In the genomic region with DNA sequence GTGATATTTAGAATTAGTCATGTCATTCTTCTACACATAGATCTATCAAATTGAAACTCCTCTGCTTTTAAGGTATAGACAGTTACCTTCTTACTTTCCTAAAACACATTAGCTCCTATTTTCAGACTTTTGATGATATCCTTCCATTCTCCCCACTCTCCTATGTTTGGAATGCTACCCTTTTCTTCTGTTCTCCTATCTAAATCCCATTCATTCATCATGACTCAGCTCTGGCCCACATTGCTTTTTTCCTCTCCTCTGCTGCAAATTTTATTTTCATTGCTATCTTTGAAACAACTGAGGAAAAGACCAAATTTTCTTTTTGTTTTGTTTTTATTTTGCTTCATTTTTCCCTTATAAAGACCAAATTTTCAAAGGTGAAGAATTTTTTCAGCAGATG, we compare ENCODE assay signal across 19 cellular contexts.
DNase-seq lines count a peak whose midpoint lies in the region; ATAC-seq and TF ChIP-seq lines count a peak whose summit lies in the region.
"Had no signal": no experiment of that assay in that cellular context is flagged by ENCODE, and none has a peak within 500 bp of the region (broad histone marks: within the 10 kb centered on the region; RNA-seq: fewer than 3 reads in every experiment).

No MANE protein-coding gene starts in this region.

- H3K9me2 ChIP-seq in HCT116 (ENCODE audit: insufficient read depth), result no peaks in the 10 kb centered on the region

- TF ChIP-seq RAD21 in HCT116 (IDR thresholded peaks at IDR 0.05; ENCODE audit: low read depth), result no peak

- no peak overlapping the region for H3K4me3 Mint-ChIP-seq in activated T-cell treated with anti-CD3 and anti-CD28 coated beads, Interleukin-2, amount 50 U/mL, for 4 hours

- no peaks in the 10 kb centered on the region for H3K27me3 Mint-ChIP-seq in activated T-cell treated with anti-CD3 and anti-CD28 coated beads, Interleukin-2, amount 50 U/mL, for 4 hours (ENCODE audit: low read depth)

- no peaks in the 10 kb centered on the region for H3K36me3 ChIP-seq in HCT116 (ENCODE audit: control insufficient read depth in 1 of 2, insufficient read depth in 2 of 2, low read length in 2 of 2)
- H3K36me3 ChIP-seq: ovary had no signal

- RAD21 ChIA-PET in HCT116 (lab: Charles Lee; ENCODE audit: low non-redundant PET in 1 of 2, low total read pairs in 2 of 2, uncharacterized antibody in 2 of 2, unreplicated experiment in 2 of 2), result no interaction called here

- CTCF ChIA-PET in HCT116 (lab: Charles Lee), result interaction anchor here (3.6 kb wide), 1 partner anchor 23 kb away, joined by 10 read pairs; no protein-coding TSS in a partner anchor

- H3K79me2 ChIP-seq in HCT116 (ENCODE audit: insufficient read depth, low read length), result no peaks in the 10 kb centered on the region

- TF ChIP-seq CTCF in HCT116 (IDR thresholded peaks at IDR 0.05 in 2 of 3, conservative IDR thresholded peaks at IDR 0.05 in 1 of 3; ENCODE audit: borderline replicate concordance in 1 of 3, insufficient read depth in 1 of 3, low read depth in 2 of 3, low read length in 2 of 3) (no peak), fibroblast of villous mesenchyme (IDR thresholded peaks at IDR 0.05; ENCODE audit: insufficient read depth, low read depth, low read length) (no peak)

- no peaks in the 10 kb centered on the region for H4K20me1 ChIP-seq in HCT116 (ENCODE audit: insufficient read depth)

- no peak overlapping the region for H2AFZ ChIP-seq in HCT116 (ENCODE audit: low read depth, low read length, poor library complexity, severe bottlenecking)

- H3K4me3 ChIP-seq in HCT116 (replicated peaks in 1 of 2; ENCODE audit: low read depth in 1 of 2, low read length in 2 of 2), result 0 out of 4 replicates have a peak overlapping the region, but pooled peaks of 1 of the 2 experiments have one; percentile 3
- H3K4me3 ChIP-seq in fibroblast of villous mesenchyme (ENCODE audit: low read depth, low read length), result no peak overlapping the region
- H3K4me3 ChIP-seq: cardiac muscle cell, GM12878, mucosa of descending colon, ovary, skin epidermis had no signal

- H3K36me3 Mint-ChIP-seq in activated T-cell treated with anti-CD3 and anti-CD28 coated beads, Interleukin-2, amount 50 U/mL, for 4 hours (ENCODE audit: insufficient read depth), result peaks cover 7% of the 10 kb centered on the region

- 0 out of 2 replicates have a peak overlapping the region, but pooled peaks have one; percentile 47 for H3K9ac ChIP-seq in HCT116 (ENCODE audit: low read length)

- no peaks in the 10 kb centered on the region for H3K4me1 Mint-ChIP-seq in activated T-cell treated with anti-CD3 and anti-CD28 coated beads, Interleukin-2, amount 50 U/mL, for 4 hours (ENCODE audit: low read depth)

- H3K4me2 ChIP-seq in HCT116 (ENCODE audit: low read length), result peak overlapping the region; percentile 73

- DNase-seq in AG08395 (ENCODE audit: low spot score) (peak; percentile 25), HCT116 (ENCODE audit: low read depth, low spot score) (no peak), amniotic epithelial cell (ENCODE audit: low read depth) (peak; percentile 54), fibroblast of villous mesenchyme (ENCODE audit: low read depth) (peak; percentile 15), DMS79 treated with DMSO at 0.1 percent for 48 hours (lab: John Stamatoyannopoulos, UW) (no peak), SW 1271 (lab: John Stamatoyannopoulos, UW) (no peak)
- no peak for DNase-seq in activated T-cell treated with anti-CD3 and anti-CD28 coated beads, Interleukin-2, amount 50 U/mL, for 4 hours
- DNase-seq: activated gamma-delta T cell; C1 segment of cervical spinal cord; head of caudate nucleus; kidney; mucosa of descending colon; NCI-H2227 treated with DMSO at 0.1 percent for 48 hours; ovary; stimulated activated naive CD8-positive, alpha-beta T cell treated with anti-CD3 and anti-CD28 coated beads, Interleukin-15, Interleukin-2, amounts not matched to agents 100 U/mL and 50 U/mL, for 24 hours had no signal

- H3K4me1 ChIP-seq in HCT116 (ENCODE audit: control insufficient read depth in 1 of 2, insufficient read depth in 2 of 2, low read length in 2 of 2), result peaks cover 15 to 23% of the 10 kb centered on the region in 2 experiments

- no peaks in the 10 kb centered on the region for H3K9me3 Mint-ChIP-seq in activated T-cell treated with anti-CD3 and anti-CD28 coated beads, Interleukin-2, amount 50 U/mL, for 4 hours

- no peaks in the 10 kb centered on the region for H3K9me3 ChIP-seq in HCT116 (ENCODE audit: control insufficient read depth in 1 of 2, insufficient read depth in 1 of 2, low read depth in 1 of 2, low read length in 2 of 2)
- H3K9me3 ChIP-seq: mucosa of descending colon, ovary had no signal

- no peaks in the 10 kb centered on the region for H3K27me3 ChIP-seq in HCT116 (ENCODE audit: insufficient read depth, low read length)
- H3K27me3 ChIP-seq: cardiac muscle cell, ovary had no signal

- intact Hi-C loops in HCT116 (cut with micrococcal nuclease), result no loop called here

- POLR2A ChIA-PET in HCT116 (lab: Charles Lee), result no interaction called here

- TF ChIP-seq POLR2A in HCT116 (IDR thresholded peaks at IDR 0.05; ENCODE audit: borderline replicate concordance, extremely low read depth, insufficient read depth, insufficient read length), result no peak

- no TSS peak for BruUV-seq in HCT116 (replicated peaks; lab: Mats Ljungman, UMichigan)

- no peak for ATAC-seq in HCT116
- ATAC-seq in HG02840 (IDR thresholded peaks at IDR 0.05; ENCODE audit: low FRiP score, unreplicated experiment), result no peak
- no peak for ATAC-seq in activated T-cell treated with anti-CD3 and anti-CD28 coated beads, Interleukin-2, amount 50 U/mL, for 4 hours
- ATAC-seq: GM12878; mucosa of descending colon; stimulated activated naive CD8-positive, alpha-beta T cell treated with anti-CD3 and anti-CD28 coated beads, Interleukin-15, Interleukin-2, amounts not matched to agents 100 U/mL and 50 U/mL, for 24 hours had no signal

- peak overlapping the region; percentile 67; the same call in 1 of the 2 replicates for H3K27ac ChIP-seq in HCT116 (ENCODE audit: low read depth, low read length)
- H3K27ac ChIP-seq: cardiac muscle cell, ovary, skin epidermis had no signal

TF ChIP-seq in HCT116, 20 proteins besides CTCF, POLR2A, EP300 and RAD21:
- TF ChIP-seq YY1 (IDR thresholded peaks at IDR 0.05; ENCODE audit: extremely low read depth, insufficient replicate concordance, low read depth, low read length) (no peak), POLR2AphosphoS5 (IDR thresholded peaks at IDR 0.05; ENCODE audit: low read depth, low read length) (no peak), FOSL1 (IDR thresholded peaks at IDR 0.05; ENCODE audit: low read depth) (no peak), EZH2 (IDR thresholded peaks at IDR 0.05) (no peak), TCF7L2 (IDR thresholded peaks at IDR 0.05; ENCODE audit: borderline replicate concordance, extremely low read depth, insufficient read depth, insufficient read length) (no peak), ZFX (IDR thresholded peaks at IDR 0.05) (no peak), CBX3 (IDR thresholded peaks at IDR 0.05; ENCODE audit: low read depth) (no peak), SIN3A (IDR thresholded peaks at IDR 0.05; ENCODE audit: low read depth) (no peak), SRF (IDR thresholded peaks at IDR 0.05; ENCODE audit: low read depth) (no peak), SP1 (IDR thresholded peaks at IDR 0.05; ENCODE audit: low read depth) (no peak)
- TF ChIP-seq, protein P1, sequence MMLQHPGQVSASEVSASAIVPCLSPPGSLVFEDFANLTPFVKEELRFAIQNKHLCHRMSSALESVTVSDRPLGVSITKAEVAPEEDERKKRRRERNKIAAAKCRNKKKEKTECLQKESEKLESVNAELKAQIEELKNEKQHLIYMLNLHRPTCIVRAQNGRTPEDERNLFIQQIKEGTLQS (IDR thresholded peaks at IDR 0.05), result no peak

Comparison
In these comparisons a context has a peak if more than half of its experiments do, and no peak if none do; other contexts are left out.
1. DNase-seq: peak in AG08395 (single experiment), amniotic epithelial cell (single experiment) and fibroblast of villous mesenchyme (single experiment); none in HCT116 (single experiment), DMS79 treated with DMSO at 0.1 percent for 48 hours (single experiment), SW 1271 (0 of 2) and activated T-cell treated with anti-CD3 and anti-CD28 coated beads, Interleukin-2, amount 50 U/mL, for 4 hours (single experiment).